In the genomic region with DNA sequence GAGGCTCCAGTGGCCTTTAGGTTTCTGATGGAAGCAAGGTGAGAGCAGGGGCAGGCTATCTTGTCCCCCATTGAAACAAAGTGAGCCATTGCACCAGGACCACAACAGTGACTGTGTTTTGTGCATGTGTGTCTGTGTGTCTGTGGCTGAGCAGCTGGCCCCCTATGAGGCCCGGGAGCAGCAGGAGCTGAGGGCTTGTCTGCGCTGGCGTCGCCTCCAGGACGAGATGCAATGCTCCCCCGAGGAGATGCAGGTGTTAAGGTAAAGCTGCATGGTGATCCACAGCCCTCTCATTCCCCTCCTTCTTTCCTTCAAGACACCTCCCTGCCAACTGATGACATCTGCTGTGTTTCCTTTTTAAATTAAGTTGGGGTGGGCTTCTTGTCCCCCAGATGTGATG, we compare ENCODE assay signal across 1 cellular context.
TF ChIP-seq lines count a peak whose summit lies in the region.

No MANE protein-coding gene starts in this region.

TF ChIP-seq in IMR-90, 13 proteins besides CTCF, POLR2A, EP300 and RAD21 (continued from another document):
- TF ChIP-seq, protein P1, sequence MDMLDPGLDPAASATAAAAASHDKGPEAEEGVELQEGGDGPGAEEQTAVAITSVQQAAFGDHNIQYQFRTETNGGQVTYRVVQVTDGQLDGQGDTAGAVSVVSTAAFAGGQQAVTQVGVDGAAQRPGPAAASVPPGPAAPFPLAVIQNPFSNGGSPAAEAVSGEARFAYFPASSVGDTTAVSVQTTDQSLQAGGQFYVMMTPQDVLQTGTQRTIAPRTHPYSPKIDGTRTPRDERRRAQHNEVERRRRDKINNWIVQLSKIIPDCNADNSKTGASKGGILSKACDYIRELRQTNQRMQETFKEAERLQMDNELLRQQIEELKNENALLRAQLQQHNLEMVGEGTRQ (IDR thresholded peaks at IDR 0.05; ENCODE audit: low read depth, low read length): no peak
- no peak for TF ChIP-seq MAFK (IDR thresholded peaks at IDR 0.05; ENCODE audit: low read depth, low read length)
